ENCODE assay signal across 10 cellular contexts in the genomic region with DNA sequence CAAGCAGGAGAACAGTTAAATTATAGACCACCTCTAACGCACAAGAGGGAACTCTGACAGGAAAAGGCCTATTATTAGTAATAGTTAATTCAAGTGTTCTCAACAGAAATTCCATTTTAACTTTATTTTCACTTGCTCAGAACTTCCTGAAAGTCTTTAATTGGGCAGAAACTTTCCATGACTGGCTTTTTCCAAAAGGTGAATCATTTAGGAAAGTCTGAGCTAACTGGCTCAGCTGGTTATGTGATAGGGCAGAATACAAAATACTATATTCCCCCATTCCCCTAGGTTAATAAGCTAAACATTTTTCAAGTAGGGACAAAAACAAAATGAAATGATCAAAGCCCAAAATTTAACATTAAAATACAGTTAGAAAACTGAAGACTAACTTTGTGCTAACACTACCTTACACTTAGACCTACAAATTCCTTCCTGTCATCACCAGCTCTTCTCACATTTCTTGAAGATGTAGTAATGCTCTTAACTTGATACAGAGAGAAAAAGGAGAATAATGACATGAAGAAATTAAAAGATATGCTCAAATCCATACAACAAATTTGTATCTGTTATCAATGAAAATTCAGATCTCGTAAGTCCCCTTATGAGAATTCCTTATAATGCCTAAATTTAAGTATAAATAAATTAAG. TPM values are rescaled to one million over a fixed set of nuclear protein-coding genes. Genes with fewer than 3 reads are reported as not detected.
DNase-seq lines count a peak whose midpoint lies in the region; ATAC-seq and TF ChIP-seq lines count a peak whose summit lies in the region.
"Had no signal": no experiment of that assay in that cellular context is flagged by ENCODE, and none has a peak within 500 bp of the region (broad histone marks: within the 10 kb centered on the region; RNA-seq: fewer than 3 reads in every experiment).

No MANE protein-coding gene starts in this region.

- H3K27me3 ChIP-seq in left lung (no peaks in the 10 kb centered on the region), thyroid gland (no peaks in the 10 kb centered on the region)

- no peak for TF ChIP-seq POLR2A in thyroid gland (IDR thresholded peaks at IDR 0.05)

- H3K9me3 ChIP-seq in left lung, result no peaks in the 10 kb centered on the region
- H3K9me3 ChIP-seq in thyroid gland, result no peaks in the 10 kb centered on the region
- H3K9me3 ChIP-seq: A549 had no signal

- H3K9me3 Mint-ChIP-seq in activated CD4-positive, alpha-beta T cell treated with anti-CD3 and anti-CD28 coated beads, Interleukin-2, amount 10 ng/mL, durations not matched to agents 24 days and 14 days, result no peaks in the 10 kb centered on the region
- H3K9me3 Mint-ChIP-seq in chondrocyte (ENCODE audit: low read depth), result no peaks in the 10 kb centered on the region

- H3K4me1 ChIP-seq in left lung (peaks cover 8 to 11% of the 10 kb centered on the region in 2 donors), thyroid gland (peaks cover 6 to 14% of the 10 kb centered on the region in 2 donors)
- H3K4me1 ChIP-seq: A549 had no signal

- H3K27ac Mint-ChIP-seq in activated CD4-positive, alpha-beta T cell treated with anti-CD3 and anti-CD28 coated beads, Interleukin-2, amount 10 ng/mL, durations not matched to agents 24 days and 14 days, result peak overlapping the region; percentile 78
- peak overlapping the region; percentile 97 for H3K27ac Mint-ChIP-seq in chondrocyte (ENCODE audit: unreplicated experiment)

- H3K36me3 Mint-ChIP-seq in activated CD4-positive, alpha-beta T cell treated with anti-CD3 and anti-CD28 coated beads, Interleukin-2, amount 10 ng/mL, durations not matched to agents 24 days and 14 days (ENCODE audit: low read depth), result peaks cover 15% of the 10 kb centered on the region
- peaks cover 3% of the 10 kb centered on the region for H3K36me3 Mint-ChIP-seq in chondrocyte (ENCODE audit: low read depth)

- H3K27ac ChIP-seq in left lung (peak overlapping the region; percentile 23 to 75), thyroid gland (peak overlapping the region; percentile 60 to 90 (median 85))
- H3K27ac ChIP-seq: A549 had no signal

- H3K4me3 ChIP-seq in left lung, result no peak overlapping the region
- no peak overlapping the region for H3K4me3 ChIP-seq in thyroid gland (replicated peaks in 1 of 3)
- H3K4me3 ChIP-seq: A549 had no signal

- peaks cover 14% of the 10 kb centered on the region for H3K4me1 Mint-ChIP-seq in activated CD4-positive, alpha-beta T cell treated with anti-CD3 and anti-CD28 coated beads, Interleukin-2, amount 10 ng/mL, durations not matched to agents 24 days and 14 days
- H3K4me1 Mint-ChIP-seq in chondrocyte (ENCODE audit: low read depth), result peaks cover 35% of the 10 kb centered on the region

- ATAC-seq in left lung (peak; percentile 77), HG03045 (IDR thresholded peaks at IDR 0.05; ENCODE audit: unreplicated experiment) (no peak)

- 38 to 43% methylated on average over 2 of the region's 2 CpGs for WGBS in thyroid gland, 2 donors

- no peaks in the 10 kb centered on the region for H3K27me3 Mint-ChIP-seq in activated CD4-positive, alpha-beta T cell treated with anti-CD3 and anti-CD28 coated beads, Interleukin-2, amount 10 ng/mL, durations not matched to agents 24 days and 14 days
- H3K27me3 Mint-ChIP-seq in chondrocyte (ENCODE audit: low read depth), result no peaks in the 10 kb centered on the region

- intact Hi-C loops in activated CD4-positive, alpha-beta T cell treated with anti-CD3 and anti-CD28 coated beads, Interleukin-2, amount 10 ng/mL, durations not matched to agents 24 days and 14 days (cut with micrococcal nuclease), result loop anchor here (1.0 to 2.0 kb wide), 3 partner anchors 23 to 63 kb away; a partner anchor contains a TSS
- intact Hi-C loops in left lung (cut with DNase I), result no loop called here
- intact Hi-C loops in thyroid gland (cut with DNase I), result no loop called here

- H3K36me3 ChIP-seq in left lung, result peaks cover 0 to 18% of the 10 kb centered on the region in 2 donors
- no peaks in the 10 kb centered on the region for H3K36me3 ChIP-seq in thyroid gland

- TF ChIP-seq CTCF in chondrocyte (IDR thresholded peaks at IDR 0.05) (no peak), left lung (IDR thresholded peaks at IDR 0.05) (no peak), thyroid gland (IDR thresholded peaks at IDR 0.05) (peak in 1 of 6 experiments; percentile 19)

- H3K4me3 Mint-ChIP-seq in activated CD4-positive, alpha-beta T cell treated with anti-CD3 and anti-CD28 coated beads, Interleukin-2, amount 10 ng/mL, durations not matched to agents 24 days and 14 days, result peak overlapping the region; percentile 7
- H3K4me3 Mint-ChIP-seq in chondrocyte (ENCODE audit: unreplicated experiment), result no peak overlapping the region

- DNase-seq in activated CD4-positive, alpha-beta T cell treated with anti-CD3 and anti-CD28 coated beads, Interleukin-2, amount 10 ng/mL, durations not matched to agents 24 days and 14 days, result no peak
- no peak for DNase-seq in activated CD4-positive, alpha-beta T cell treated with anti-CD3 and anti-CD28 coated beads for 48 hours
- DNase-seq in chondrocyte (ENCODE audit: low spot score) (no peak), left lung (no peak), thyroid gland (no peak), NCI-H2171 treated with DMSO at 0.1 percent for 48 hours (lab: John Stamatoyannopoulos, UW) (no peak)
- no peak for DNase-seq in stimulated activated CD4-positive, alpha-beta T cell treated with anti-CD3 and anti-CD28 coated beads, Interleukin-4, amount 100 ng/mL, for 1 hour
- DNase-seq: activated CD4-positive, alpha-beta T cell treated with anti-CD3 and anti-CD28 coated beads, Interleukin-2, amount 50 U/mL, for 4 hours had no signal

RNA-seq across cellular contexts. Expression of a gene that starts 31.0 kb away (rescaled TPM):
- total RNA-seq in activated CD4-positive, alpha-beta T cell treated with anti-CD3 and anti-CD28 coated beads, Interleukin-2, amount 10 ng/mL, durations not matched to agents 24 days and 14 days, result 33.7 and 38.9 TPM in 2 replicates
- 45.3 to 48.9 TPM (median 46.1 TPM) in 3 replicates for total RNA-seq in chondrocyte
- 10 to 100 TPM; 43.4 to 44.5 TPM for total RNA-seq in left lung
- total RNA-seq in thyroid gland, result 10 to 100 TPM; 50.5 to 77.9 (median 60.7) TPM
